ENCODE assay signal across 15 cellular contexts in genomic region chr1:109822749-109823542, GRCh38. TPM values are rescaled to one million over a fixed set of nuclear protein-coding genes. Genes with fewer than 3 reads are reported as not detected.
DNase-seq lines count a peak whose midpoint lies in the region; ATAC-seq and TF ChIP-seq lines count a peak whose summit lies in the region.
"Had no signal": no experiment of that assay in that cellular context is flagged by ENCODE, and none has a peak within 500 bp of the region (broad histone marks: within the 10 kb centered on the region; RNA-seq: fewer than 3 reads in every experiment).

No MANE protein-coding gene starts in this region.

- ATAC-seq in activated CD8-positive, alpha-beta memory T cell treated with anti-CD3 and anti-CD28 coated beads, Interleukin-2, amount 10 ng/mL, durations not matched to agents 7 days and 5 days: peak; percentile 62
- no peak for ATAC-seq in left lobe of liver
- ATAC-seq in thoracic aorta (ENCODE audit: insufficient number of reproducible peaks, low FRiP score, low read depth): no peak
- ATAC-seq in HG03378 (IDR thresholded peaks at IDR 0.05; ENCODE audit: unreplicated experiment): no peak

- peaks cover 55 to 80% of the 10 kb centered on the region in 2 donors for H3K4me1 ChIP-seq in thoracic aorta (ENCODE audit: control insufficient read depth in 1 of 2, low read depth in 2 of 2)

- DNase-seq in activated CD8-positive, alpha-beta memory T cell treated with anti-CD3 and anti-CD28 coated beads, Interleukin-2, amount 10 ng/mL, durations not matched to agents 7 days and 5 days: peak; percentile 57
- no peak for DNase-seq in activated CD8-positive, alpha-beta memory T cell treated with anti-CD3 and anti-CD28 coated beads, Interleukin-2, amount 50 U/mL, for 4 hours
- no peak for DNase-seq in activated CD4-positive, alpha-beta memory T cell treated with anti-CD3 and anti-CD28 coated beads for 36 hours
- DNase-seq in left lobe of liver (ENCODE audit: low spot score): peak; percentile 24
- DNase-seq in thoracic aorta (ENCODE audit: low spot score): no peak
- no peak for DNase-seq in NCI-H2171 (lab: John Stamatoyannopoulos, UW)
- DNase-seq in Ammon's horn (ENCODE audit: low spot score): no peak
- DNase-seq: activated T-cell treated with anti-CD3 and anti-CD28 coated beads, Interleukin-2, amount 50 U/mL, for 48 hours; NCI-H1417 had no signal

- H3K27me3 Mint-ChIP-seq in activated CD8-positive, alpha-beta memory T cell treated with anti-CD3 and anti-CD28 coated beads, Interleukin-2, amount 10 ng/mL, durations not matched to agents 7 days and 5 days: no peaks in the 10 kb centered on the region
- no peaks in the 10 kb centered on the region for H3K27me3 Mint-ChIP-seq in activated CD4-positive, alpha-beta memory T cell treated with anti-CD3 and anti-CD28 coated beads for 36 hours

- H3K4me3 ChIP-seq in thoracic aorta: no peak overlapping the region
- H3K4me3 ChIP-seq: thyroid gland had no signal

- no peaks in the 10 kb centered on the region for H3K36me3 Mint-ChIP-seq in activated CD8-positive, alpha-beta memory T cell treated with anti-CD3 and anti-CD28 coated beads, Interleukin-2, amount 10 ng/mL, durations not matched to agents 7 days and 5 days
- H3K36me3 Mint-ChIP-seq in activated CD4-positive, alpha-beta memory T cell treated with anti-CD3 and anti-CD28 coated beads for 36 hours: no peaks in the 10 kb centered on the region
- H3K36me3 Mint-ChIP-seq: mesothelial cell of epicardium had no signal

- no peaks in the 10 kb centered on the region for H3K36me3 ChIP-seq in thoracic aorta
- H3K36me3 ChIP-seq: thyroid gland had no signal

- peak overlapping the region; percentile 87 for H3K27ac Mint-ChIP-seq in activated CD8-positive, alpha-beta memory T cell treated with anti-CD3 and anti-CD28 coated beads, Interleukin-2, amount 10 ng/mL, durations not matched to agents 7 days and 5 days
- H3K27ac Mint-ChIP-seq in activated CD4-positive, alpha-beta memory T cell treated with anti-CD3 and anti-CD28 coated beads for 36 hours: peak overlapping the region; percentile 70
- H3K27ac Mint-ChIP-seq: mesothelial cell of epicardium had no signal

- H3K27me3 ChIP-seq in thoracic aorta (replicated peaks; ENCODE audit: insufficient read depth): no peaks in the 10 kb centered on the region
- H3K27me3 ChIP-seq: thyroid gland had no signal

- no peaks in the 10 kb centered on the region for H3K9me3 Mint-ChIP-seq in activated CD8-positive, alpha-beta memory T cell treated with anti-CD3 and anti-CD28 coated beads, Interleukin-2, amount 10 ng/mL, durations not matched to agents 7 days and 5 days (ENCODE audit: low read depth)
- H3K9me3 Mint-ChIP-seq in activated CD4-positive, alpha-beta memory T cell treated with anti-CD3 and anti-CD28 coated beads for 36 hours: no peaks in the 10 kb centered on the region
- H3K9me3 Mint-ChIP-seq: mesothelial cell of epicardium had no signal

- no peak for TF ChIP-seq CTCF in thoracic aorta (IDR thresholded peaks at IDR 0.05)

- no peaks in the 10 kb centered on the region for H3K9me3 ChIP-seq in thoracic aorta
- H3K9me3 ChIP-seq: thyroid gland had no signal

- no peak overlapping the region for H3K4me3 Mint-ChIP-seq in activated CD8-positive, alpha-beta memory T cell treated with anti-CD3 and anti-CD28 coated beads, Interleukin-2, amount 10 ng/mL, durations not matched to agents 7 days and 5 days
- no peak overlapping the region for H3K4me3 Mint-ChIP-seq in activated CD4-positive, alpha-beta memory T cell treated with anti-CD3 and anti-CD28 coated beads for 36 hours
- H3K4me3 Mint-ChIP-seq: mesothelial cell of epicardium had no signal

- intact Hi-C loops in activated CD4-positive, alpha-beta memory T cell treated with anti-CD3 and anti-CD28 coated beads for 36 hours (cut with micrococcal nuclease): no loop called here

- H3K27ac ChIP-seq in thoracic aorta: peak overlapping the region; percentile 67 to 85

- CTCF ChIA-PET in activated CD8-positive, alpha-beta memory T cell treated with anti-CD3 and anti-CD28 coated beads, Interleukin-2, amount 10 ng/mL, durations not matched to agents 7 days and 5 days (lab: Charles Lee): interaction anchor here (0.7 to 5.2 kb wide), 8 partner anchors 17 to 107 kb away, joined by 3 to 35 read pairs (median 4); no protein-coding TSS in a partner anchor
- CTCF ChIA-PET in activated CD4-positive, alpha-beta memory T cell treated with anti-CD3 and anti-CD28 coated beads for 36 hours (lab: Charles Lee): interaction anchor here (1.5 to 1.6 kb wide), 2 partner anchors 32 to 161 kb away, joined by 5 to 8 read pairs; partner anchors contain the start of gene AHCYL1

- POLR2A ChIA-PET in activated CD4-positive, alpha-beta memory T cell treated with anti-CD3 and anti-CD28 coated beads for 36 hours (lab: Charles Lee): interaction anchor here (1.3 kb wide), 1 partner anchor 20 kb away, joined by 4 read pairs; no protein-coding TSS in a partner anchor

- H3K4me1 Mint-ChIP-seq in activated CD8-positive, alpha-beta memory T cell treated with anti-CD3 and anti-CD28 coated beads, Interleukin-2, amount 10 ng/mL, durations not matched to agents 7 days and 5 days: peaks cover 78% of the 10 kb centered on the region
- H3K4me1 Mint-ChIP-seq in activated CD4-positive, alpha-beta memory T cell treated with anti-CD3 and anti-CD28 coated beads for 36 hours (ENCODE audit: low read depth): peaks cover 44% of the 10 kb centered on the region

RNA-seq across cellular contexts. Expression of gene EPS8L3, which starts 59.2 kb away (rescaled TPM):
- total RNA-seq in activated CD8-positive, alpha-beta memory T cell treated with anti-CD3 and anti-CD28 coated beads, Interleukin-2, amount 10 ng/mL, durations not matched to agents 7 days and 5 days: not detected
- not detected for total RNA-seq in activated CD4-positive, alpha-beta memory T cell treated with anti-CD3 and anti-CD28 coated beads for 36 hours
- total RNA-seq in left lobe of liver: 0.15 TPM
- 1 to 10 TPM in 1 of 2 donors, not detected in 1; 1.1 TPM for total RNA-seq in thoracic aorta
- total RNA-seq: A673, bronchial epithelial cell, posterior vena cava, thyroid gland had no signal

Comparison
In these comparisons a context has a peak if more than half of its experiments do, and no peak if none do; other contexts are left out.
1. DNase-seq: peak in activated CD8-positive, alpha-beta memory T cell treated with anti-CD3 and anti-CD28 coated beads, Interleukin-2, amount 10 ng/mL, durations not matched to agents 7 days and 5 days (single experiment) and left lobe of liver (single experiment); none in activated CD8-positive, alpha-beta memory T cell treated with anti-CD3 and anti-CD28 coated beads, Interleukin-2, amount 50 U/mL, for 4 hours (single experiment), activated CD4-positive, alpha-beta memory T cell treated with anti-CD3 and anti-CD28 coated beads for 36 hours (single experiment), thoracic aorta (single experiment), NCI-H2171 (single experiment) and Ammon's horn (single experiment).